9 cellular contexts compared by ENCODE assay signal in genomic region chr22:42397332-42398246, GRCh38. TPM values are rescaled to one million over a fixed set of nuclear protein-coding genes. Genes with fewer than 3 reads are reported as not detected.
DNase-seq lines count a peak whose midpoint lies in the region; ATAC-seq and TF ChIP-seq lines count a peak whose summit lies in the region.
"Had no signal": no experiment of that assay in that cellular context is flagged by ENCODE, and none has a peak within 500 bp of the region (broad histone marks: within the 10 kb centered on the region; RNA-seq: fewer than 3 reads in every experiment).

No MANE protein-coding gene starts in this region.

- H3K4me1 Mint-ChIP-seq in stimulated activated effector memory CD8-positive, alpha-beta T cell treated with anti-CD3 and anti-CD28 coated beads, Interleukin-12 subunit alpha, Interleukin-12 subunit beta, amount 100 ng/mL, for 72 hours = peaks cover 12% of the 10 kb centered on the region

- TF ChIP-seq CTCF in gastroesophageal sphincter (IDR thresholded peaks at IDR 0.05) = no peak

- no peak overlapping the region for H3K4me3 Mint-ChIP-seq in stimulated activated effector memory CD8-positive, alpha-beta T cell treated with anti-CD3 and anti-CD28 coated beads, Interleukin-12 subunit alpha, Interleukin-12 subunit beta, amount 100 ng/mL, for 72 hours

- H3K27me3 ChIP-seq in gastroesophageal sphincter = peaks cover 19% of the 10 kb centered on the region

- H3K36me3 ChIP-seq in gastroesophageal sphincter = no peaks in the 10 kb centered on the region

- H3K36me3 Mint-ChIP-seq in stimulated activated effector memory CD8-positive, alpha-beta T cell treated with anti-CD3 and anti-CD28 coated beads, Interleukin-12 subunit alpha, Interleukin-12 subunit beta, amount 100 ng/mL, for 72 hours = no peaks in the 10 kb centered on the region

- no peak overlapping the region for H3K27ac Mint-ChIP-seq in stimulated activated effector memory CD8-positive, alpha-beta T cell treated with anti-CD3 and anti-CD28 coated beads, Interleukin-12 subunit alpha, Interleukin-12 subunit beta, amount 100 ng/mL, for 72 hours

- peak overlapping the region in 2 of 4 donors; percentile 47 to 69 for H3K27ac ChIP-seq in gastroesophageal sphincter

- no peak overlapping the region for H3K4me3 ChIP-seq in gastroesophageal sphincter

- TF ChIP-seq POLR2A in gastroesophageal sphincter (IDR thresholded peaks at IDR 0.05) = no peak

- no peaks in the 10 kb centered on the region for H3K9me3 Mint-ChIP-seq in stimulated activated effector memory CD8-positive, alpha-beta T cell treated with anti-CD3 and anti-CD28 coated beads, Interleukin-12 subunit alpha, Interleukin-12 subunit beta, amount 100 ng/mL, for 72 hours

- TF ChIP-seq EP300 in gastroesophageal sphincter (IDR thresholded peaks at IDR 0.05) = no peak

- no peaks in the 10 kb centered on the region for H3K9me3 ChIP-seq in gastroesophageal sphincter

- peak; percentile 66 for ATAC-seq in gastroesophageal sphincter
- peak; percentile 22 for ATAC-seq in stimulated activated effector memory CD8-positive, alpha-beta T cell treated with anti-CD3 and anti-CD28 coated beads, Interleukin-12 subunit alpha, Interleukin-12 subunit beta, amount 100 ng/mL, for 72 hours
- ATAC-seq in GM18519 (IDR thresholded peaks at IDR 0.05; ENCODE audit: low FRiP score, unreplicated experiment) = no peak
- ATAC-seq in HG02884 (IDR thresholded peaks at IDR 0.05; ENCODE audit: unreplicated experiment) = no peak

- H3K4me1 ChIP-seq in gastroesophageal sphincter = no peaks in the 10 kb centered on the region

- 57 to 72% methylated on average over 9 of the region's 15 CpGs for WGBS in gastroesophageal sphincter (ENCODE audit: low coverage in 1 of 2), 2 donors

- DNase-seq in GM19240 (ENCODE audit: insufficient read length, low spot score) = peak; percentile 27
- DNase-seq in NOMO-1 treated with dmso at 0.1 percent for 144 hours (lab: John Stamatoyannopoulos, UW; ENCODE audit: unreplicated experiment) = peak; percentile 75
- DNase-seq in stimulated activated effector memory CD8-positive, alpha-beta T cell treated with anti-CD3 and anti-CD28 coated beads, Interleukin-12 subunit alpha, Interleukin-12 subunit beta, amount 100 ng/mL, for 72 hours (ENCODE audit: low spot score in 2 of 2) = no peak
- DNase-seq in NCI-H146 (lab: John Stamatoyannopoulos, UW) = no peak
- DNase-seq in DMS114 treated with DMSO at 0.1 percent for 48 hours (lab: John Stamatoyannopoulos, UW; ENCODE audit: unreplicated experiment) = no peak
- DNase-seq: NCI-H524 treated with DMSO at 0.1 percent for 48 hours had no signal

RNA-seq across cellular contexts. Expression of gene NFAM1, which starts 34.6 kb away (rescaled TPM):
- total RNA-seq in gastroesophageal sphincter = 1 to 10 TPM; 1.2 to 3.4 (median 2.7) TPM

Comparison
In these comparisons a context has a peak if more than half of its experiments do, and no peak if none do; other contexts are left out.
1. DNase-seq: peak in GM19240 (single experiment) and NOMO-1 treated with dmso at 0.1 percent for 144 hours (single experiment); none in stimulated activated effector memory CD8-positive, alpha-beta T cell treated with anti-CD3 and anti-CD28 coated beads, Interleukin-12 subunit alpha, Interleukin-12 subunit beta, amount 100 ng/mL, for 72 hours (0 of 2), NCI-H146 (single experiment) and DMS114 treated with DMSO at 0.1 percent for 48 hours (single experiment).
2. ATAC-seq: peak in gastroesophageal sphincter (single experiment) and stimulated activated effector memory CD8-positive, alpha-beta T cell treated with anti-CD3 and anti-CD28 coated beads, Interleukin-12 subunit alpha, Interleukin-12 subunit beta, amount 100 ng/mL, for 72 hours (single experiment); none in GM18519 (single experiment) and HG02884 (single experiment).